9 cellular contexts compared by ENCODE assay signal in the genomic region with DNA sequence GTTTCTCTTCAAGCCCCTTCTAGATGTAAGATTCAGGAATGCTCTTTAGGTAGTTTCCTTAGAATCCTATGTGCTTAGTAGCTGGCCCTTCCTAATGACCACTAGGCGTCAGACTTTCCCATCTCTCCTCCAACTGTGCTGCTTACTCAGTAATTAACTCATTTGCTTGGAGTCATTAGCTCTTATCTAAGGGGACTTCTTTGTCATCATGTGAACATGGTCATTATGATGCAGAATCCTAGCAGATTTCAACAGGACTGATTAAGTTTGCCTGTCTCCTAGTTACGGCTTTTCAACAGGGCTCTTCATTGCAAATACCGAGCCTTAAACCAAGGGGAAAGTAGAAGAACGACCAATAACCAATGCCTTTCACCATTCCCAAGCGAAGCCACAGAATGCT. TPM values are rescaled to one million over a fixed set of nuclear protein-coding genes. Genes with fewer than 3 reads are reported as not detected.
A peak's percentile ranks its signal among the peaks of the same experiment; 100 is the strongest.
DNase-seq lines count a peak whose midpoint lies in the region; ATAC-seq, FAIRE-seq and TF ChIP-seq lines count a peak whose summit lies in the region.
"Had no signal": no experiment of that assay in that cellular context is flagged by ENCODE, and none has a peak within 500 bp of the region (broad histone marks: within the 10 kb centered on the region; RNA-seq: fewer than 3 reads in every experiment).

No MANE protein-coding gene starts in this region.

- H4K20me1 ChIP-seq in astrocyte (ENCODE audit: insufficient read depth, low read length): no peaks in the 10 kb centered on the region

- H3K4me1 Mint-ChIP-seq in astrocyte (ENCODE audit: low read depth, unreplicated experiment): peaks cover 24% of the 10 kb centered on the region
- H3K4me1 Mint-ChIP-seq in CD8-positive, alpha-beta T cell (ENCODE audit: low read depth): no peaks in the 10 kb centered on the region
- H3K4me1 Mint-ChIP-seq: naive B cell had no signal

- H3K36me3 ChIP-seq in GM06990 (ENCODE audit: control insufficient read depth, insufficient read depth, low read length) (no peaks in the 10 kb centered on the region), astrocyte (ENCODE audit: insufficient read depth, low read length) (no peaks in the 10 kb centered on the region), upper lobe of left lung (no peaks in the 10 kb centered on the region)
- no peaks in the 10 kb centered on the region for H3K36me3 ChIP-seq in CD8-positive, alpha-beta T cell (ENCODE audit: insufficient read depth, low read length)

- H3K4me1 ChIP-seq in astrocyte (ENCODE audit: insufficient read depth, low read length) (no peaks in the 10 kb centered on the region), upper lobe of left lung (no peaks in the 10 kb centered on the region)
- no peaks in the 10 kb centered on the region for H3K4me1 ChIP-seq in CD8-positive, alpha-beta T cell (ENCODE audit: insufficient read depth, low read length)

- H3K9me3 ChIP-seq in astrocyte (ENCODE audit: insufficient read depth, low read depth, low read length) (no peaks in the 10 kb centered on the region), upper lobe of left lung (no peaks in the 10 kb centered on the region)
- no peaks in the 10 kb centered on the region for H3K9me3 ChIP-seq in CD8-positive, alpha-beta T cell (ENCODE audit: low read length)

- TF ChIP-seq EP300 in upper lobe of left lung (IDR thresholded peaks at IDR 0.05): no peak

- DNase-seq in GM06990 (ENCODE audit: extremely low read depth, insufficient read length): no peak
- peak; percentile 19 for DNase-seq in NCI-H2081 treated with DMSO at 0.1 percent for 48 hours (lab: John Stamatoyannopoulos, UW)
- peak; percentile 42 for DNase-seq in astrocyte (ENCODE audit: low read depth)
- peak; percentile 47 for DNase-seq in iPS-NIHi11 (ENCODE audit: low spot score)
- DNase-seq in upper lobe of left lung: no peak
- DNase-seq in CD8-positive, alpha-beta T cell: no peak
- DNase-seq: naive B cell had no signal

- H3K36me3 Mint-ChIP-seq in astrocyte (ENCODE audit: low read depth, unreplicated experiment): no peaks in the 10 kb centered on the region
- no peaks in the 10 kb centered on the region for H3K36me3 Mint-ChIP-seq in CD8-positive, alpha-beta T cell
- H3K36me3 Mint-ChIP-seq: naive B cell had no signal

- no peak for ATAC-seq in upper lobe of left lung (ENCODE audit: low FRiP score in 2 of 2)
- ATAC-seq in HG02938 (IDR thresholded peaks at IDR 0.05; ENCODE audit: unreplicated experiment): no peak
- no peak for ATAC-seq in CD8-positive, alpha-beta T cell
- no peak for ATAC-seq in GM18858 (IDR thresholded peaks at IDR 0.05; ENCODE audit: unreplicated experiment)

- POLR2A ChIA-PET in CD8-positive, alpha-beta T cell (lab: Charles Lee): no interaction called here

- H3K27ac ChIP-seq in astrocyte (ENCODE audit: low read depth, low read length): no peak overlapping the region
- no peak overlapping the region for H3K27ac ChIP-seq in upper lobe of left lung
- H3K27ac ChIP-seq in CD8-positive, alpha-beta T cell (ENCODE audit: low read depth, low read length): no peak overlapping the region

- H3K27me3 ChIP-seq in GM06990 (replicated peaks; ENCODE audit: control insufficient read depth, insufficient read depth, low read length): no peaks in the 10 kb centered on the region; the same call in none of the 2 replicates
- H3K27me3 ChIP-seq in astrocyte (ENCODE audit: insufficient read depth, low read length): peaks cover 26% of the 10 kb centered on the region
- H3K27me3 ChIP-seq in upper lobe of left lung: no peaks in the 10 kb centered on the region
- H3K27me3 ChIP-seq in CD8-positive, alpha-beta T cell (ENCODE audit: insufficient read depth, low read length): no peaks in the 10 kb centered on the region

- no peaks in the 10 kb centered on the region for H3K9me3 Mint-ChIP-seq in astrocyte (ENCODE audit: unreplicated experiment)
- no peaks in the 10 kb centered on the region for H3K9me3 Mint-ChIP-seq in CD8-positive, alpha-beta T cell
- H3K9me3 Mint-ChIP-seq: naive B cell had no signal

- H3K4me3 ChIP-seq in GM06990 (replicated peaks; ENCODE audit: low read depth, low read length) (no peak overlapping the region), astrocyte (ENCODE audit: insufficient read depth, low read depth, low read length) (no peak overlapping the region), upper lobe of left lung (no peak overlapping the region)
- no peak overlapping the region for H3K4me3 ChIP-seq in CD8-positive, alpha-beta T cell (ENCODE audit: low read depth, low read length)

- no peak overlapping the region for H3K9ac ChIP-seq in astrocyte (ENCODE audit: low read length)

- no peaks in the 10 kb centered on the region for H3K79me2 ChIP-seq in astrocyte (ENCODE audit: insufficient read depth, low read length)

- no peak for TF ChIP-seq POLR2A in upper lobe of left lung (IDR thresholded peaks at IDR 0.05)

- no peak overlapping the region for H3K4me3 Mint-ChIP-seq in astrocyte (ENCODE audit: unreplicated experiment)
- no peak overlapping the region for H3K4me3 Mint-ChIP-seq in CD8-positive, alpha-beta T cell
- H3K4me3 Mint-ChIP-seq: naive B cell had no signal

- no peak overlapping the region for H3K4me2 ChIP-seq in astrocyte (ENCODE audit: low read length)

- H3K27me3 Mint-ChIP-seq in astrocyte (ENCODE audit: low read depth, unreplicated experiment): peaks cover 13% of the 10 kb centered on the region
- H3K27me3 Mint-ChIP-seq in CD8-positive, alpha-beta T cell (ENCODE audit: low read depth): peaks cover 19% of the 10 kb centered on the region

- FAIRE-seq in astrocyte (lab: Jason Lieb, UNC): no peak

- no peak overlapping the region for H2AFZ ChIP-seq in astrocyte (ENCODE audit: low read depth, low read length)

- no peak overlapping the region for H3K27ac Mint-ChIP-seq in astrocyte (ENCODE audit: unreplicated experiment)
- H3K27ac Mint-ChIP-seq in CD8-positive, alpha-beta T cell: no peak overlapping the region
- H3K27ac Mint-ChIP-seq: naive B cell had no signal

- TF ChIP-seq CTCF in GM06990 (IDR thresholded peaks at IDR 0.05; ENCODE audit: insufficient read depth, low read length, poor library complexity, severe bottlenecking) (peak; percentile 80), astrocyte (IDR thresholded peaks at IDR 0.05; ENCODE audit: insufficient read depth, low read depth, low read length) (peak; percentile 88), upper lobe of left lung (IDR thresholded peaks at IDR 0.05) (peak; percentile 10 to 47 (median 35))
- TF ChIP-seq CTCF in CD8-positive, alpha-beta T cell (IDR thresholded peaks at IDR 0.05): no peak

- WGBS in upper lobe of left lung, 2 donors: 45 to 59% methylated on average over 5 of the region's 5 CpGs

- CTCF ChIA-PET in CD8-positive, alpha-beta T cell (lab: Charles Lee): no interaction called here

- intact Hi-C loops in CD8-positive, alpha-beta T cell (cut with DNase I, micrococcal nuclease): no loop called here

RNA-seq across cellular contexts. Expression of gene GJD2, which starts 46.4 kb away (rescaled TPM):
- total RNA-seq in astrocyte (0.48 and 1.00 TPM in 2 replicates), upper lobe of left lung (not detected)
- not detected for total RNA-seq in CD8-positive, alpha-beta T cell

Comparison
In these comparisons a context has a peak if more than half of its experiments do, and no peak if none do; other contexts are left out.
1. DNase-seq: peak in NCI-H2081 treated with DMSO at 0.1 percent for 48 hours (single experiment), astrocyte (single experiment) and iPS-NIHi11 (single experiment); none in GM06990 (single experiment), upper lobe of left lung (0 of 2) and CD8-positive, alpha-beta T cell (0 of 7).